Comparison of ENCODE assay signal across 20 cellular contexts in the genomic region with DNA sequence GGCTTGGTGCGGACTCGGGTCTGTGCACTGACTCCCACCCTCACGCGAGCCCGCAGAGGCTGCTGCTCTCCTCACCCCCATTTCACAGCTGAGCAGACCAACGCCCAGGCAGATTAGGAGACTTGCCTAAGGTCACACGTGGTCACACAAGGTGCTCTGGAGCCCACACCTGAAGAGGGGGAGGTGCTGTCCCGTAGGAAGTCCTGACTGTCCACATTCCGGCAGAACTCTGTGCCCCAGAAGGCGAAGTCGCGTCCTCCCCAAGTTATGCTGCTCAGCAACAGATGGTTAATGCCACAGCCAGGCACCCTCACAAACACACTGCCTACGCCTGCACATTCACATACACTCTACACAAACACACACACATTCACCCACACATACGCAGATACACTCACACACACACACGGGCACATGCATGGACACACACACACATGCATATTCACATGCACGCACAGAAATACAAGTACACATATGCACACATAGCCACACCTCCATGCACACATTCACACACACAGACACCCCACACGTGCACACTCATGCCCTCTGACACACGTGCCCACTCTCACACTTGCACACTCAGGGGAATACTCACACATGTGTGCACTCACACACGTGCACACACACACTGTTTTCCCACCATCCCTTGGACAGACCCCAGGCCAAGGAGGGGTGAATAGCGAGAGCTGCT. TPM values are rescaled to one million over a fixed set of nuclear protein-coding genes. Genes with fewer than 3 reads are reported as not detected.
"Had no signal": no experiment of that assay in that cellular context is flagged by ENCODE, and none has a peak within 500 bp of the region (broad histone marks: within the 10 kb centered on the region; RNA-seq: fewer than 3 reads in every experiment).

No MANE protein-coding gene starts in this region.

- ATAC-seq: activated naive CD8-positive, alpha-beta T cell treated with anti-CD3 and anti-CD28 coated beads, Interleukin-2, amount 50 U/mL, for 24 hours; activated T-helper 17 cell treated with anti-CD3 and anti-CD28 coated beads, Interleukin-2, amount 50 U/mL, for 72 hours; esophagus mucosa; stimulated activated memory B cell treated with anti-CD40 and anti-IgM and Interleukin-4, amounts not matched to agents 10 μg/mL and 1 μg/mL and 100 μg/mL, for 72 hours had no signal

- H3K4me3 ChIP-seq: tibial artery had no signal

- H3K9ac ChIP-seq: parathyroid adenoma had no signal

- DNase-seq: activated CD4-positive, alpha-beta T cell treated with anti-CD3 and anti-CD28 coated beads, Interleukin-2, amount 50 U/mL, for 48 hours; activated naive CD4-positive, alpha-beta T cell treated with anti-CD3 and anti-CD28 coated beads for 36 hours; activated naive CD8-positive, alpha-beta T cell treated with anti-CD3 and anti-CD28 coated beads, Interleukin-2, amount 50 U/mL, for 24 hours; caudate nucleus; hypothalamus; kidney; mesendoderm; stimulated activated CD4-positive, alpha-beta T cell treated with anti-CD3 and anti-CD28 coated beads, Interleukin-2, amount 100 ng/mL, for 48 hours; T-helper 1 cell; T1000 had no signal

- H3K27ac ChIP-seq: parathyroid adenoma, tibial artery had no signal

- H3K79me2 ChIP-seq: parathyroid adenoma had no signal

- H3K9me3 ChIP-seq: tibial artery had no signal

- H3K36me3 ChIP-seq: tibial artery had no signal

- FAIRE-seq: astrocyte, colon, endometrium, kidney had no signal

RNA-seq across cellular contexts. Expression of gene C14orf180, which starts 4.0 kb away (rescaled TPM):
- total RNA-seq: activated naive CD4-positive, alpha-beta T cell treated with anti-CD3 and anti-CD28 coated beads for 36 hours; activated T-helper 17 cell treated with anti-CD3 and anti-CD28 coated beads, Interleukin-2, amount 50 U/mL, for 72 hours; astrocyte; esophagus mucosa; renal cortical epithelial cell had no signal

RNA-seq across cellular contexts. Expression of gene TMEM179, which starts 21.0 kb away (rescaled TPM):
- total RNA-seq: esophagus mucosa, renal cortical epithelial cell, subcutaneous adipose tissue had no signal
